8 cellular contexts compared by ENCODE assay signal in the genomic region with DNA sequence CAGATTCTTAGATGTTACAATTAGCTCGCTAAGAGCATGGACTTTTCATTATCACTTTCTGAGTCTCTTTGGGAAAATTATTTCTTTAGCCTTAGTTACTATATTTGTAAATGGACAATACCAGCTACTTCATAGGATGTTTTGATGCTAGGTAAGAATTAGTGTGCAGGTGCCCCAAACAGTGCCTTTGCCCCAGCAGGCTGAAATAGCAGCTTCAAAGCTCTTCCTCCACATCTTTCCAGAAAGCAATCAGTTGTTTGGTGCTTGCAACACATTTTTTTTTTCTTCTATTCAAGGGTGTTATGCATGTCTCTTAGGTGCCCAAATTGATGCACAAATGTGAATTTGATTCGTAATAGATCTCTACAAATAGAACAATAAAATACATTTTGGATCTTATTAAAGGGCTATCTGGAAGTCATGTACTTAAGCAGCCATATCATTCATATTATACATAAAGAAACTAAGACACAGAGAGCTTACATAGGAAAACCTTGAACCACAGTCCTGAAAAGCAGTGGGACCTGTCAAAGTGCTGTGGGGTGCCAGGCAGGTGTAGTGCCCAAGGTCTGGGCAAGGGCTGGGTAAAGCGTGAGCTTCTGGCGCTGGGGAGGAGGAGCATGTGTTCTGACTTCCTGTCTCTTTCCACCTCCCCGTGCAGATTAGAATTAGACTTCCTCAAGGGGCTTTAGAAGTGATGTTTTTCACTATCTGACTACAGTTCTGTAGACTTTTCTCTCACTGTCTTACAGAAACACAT.
A peak's percentile ranks its signal among the peaks of the same experiment; 100 is the strongest.
DNase-seq lines count a peak whose midpoint lies in the region; ATAC-seq and TF ChIP-seq lines count a peak whose summit lies in the region.

No MANE protein-coding gene starts in this region.

- no peak for TF ChIP-seq CTCF in stomach (IDR thresholded peaks at IDR 0.05)

- intact Hi-C loops in stomach (cut with DNase I; ENCODE audit: low total_unique reads): no loop called here

- H3K36me3 ChIP-seq in stomach: no peaks in the 10 kb centered on the region

- H3K4me3 ChIP-seq in stomach: no peak overlapping the region

- no peak for ATAC-seq in HG02884 (IDR thresholded peaks at IDR 0.05; ENCODE audit: unreplicated experiment)

- peaks cover 60 to 100% (median 79%) of the 10 kb centered on the region in 4 donors for H3K4me1 ChIP-seq in stomach

- no peak for TF ChIP-seq POLR2A in stomach (IDR thresholded peaks at IDR 0.05)

- no peaks in the 10 kb centered on the region for H3K27me3 ChIP-seq in stomach

- DNase-seq in stimulated activated CD4-positive, alpha-beta T cell treated with anti-CD3 and anti-CD28 coated beads, Interleukin-12 subunit alpha, Interleukin-12 subunit beta, amount 100 ng/mL, for 4 hours: peak; percentile 7
- no peak for DNase-seq in stimulated activated CD4-positive, alpha-beta T cell treated with anti-CD3 and anti-CD28 coated beads, Interleukin-2, amount 100 ng/mL, for 48 hours
- DNase-seq in RPMI8226 (peak; percentile 94), stomach (no peak), RKO (ENCODE audit: low spot score) (no peak), NCI-H446 treated with DMSO at 0.1 percent for 48 hours (lab: John Stamatoyannopoulos, UW) (no peak)
- DNase-seq in effector CD4-positive, alpha-beta T cell: peak; percentile 27

- 32 to 52% (median 44%) methylated on average over 5 of the region's 5 CpGs for WGBS in stomach, 5 donors

- peak overlapping the region; percentile 1 to 78 (median 54) for H3K27ac ChIP-seq in stomach

- no peak for TF ChIP-seq EP300 in stomach (IDR thresholded peaks at IDR 0.05)

- no peaks in the 10 kb centered on the region for H3K9me3 ChIP-seq in stomach

Comparison
In these comparisons a context has a peak if more than half of its experiments do, and no peak if none do; other contexts are left out.
1. DNase-seq: peak in stimulated activated CD4-positive, alpha-beta T cell treated with anti-CD3 and anti-CD28 coated beads, Interleukin-12 subunit alpha, Interleukin-12 subunit beta, amount 100 ng/mL, for 4 hours (single experiment), RPMI8226 (single experiment) and effector CD4-positive, alpha-beta T cell (single experiment); none in stimulated activated CD4-positive, alpha-beta T cell treated with anti-CD3 and anti-CD28 coated beads, Interleukin-2, amount 100 ng/mL, for 48 hours (0 of 2), stomach (single experiment), RKO (single experiment) and NCI-H446 treated with DMSO at 0.1 percent for 48 hours (single experiment).